1 cellular context compared by ENCODE assay signal in the genomic region with DNA sequence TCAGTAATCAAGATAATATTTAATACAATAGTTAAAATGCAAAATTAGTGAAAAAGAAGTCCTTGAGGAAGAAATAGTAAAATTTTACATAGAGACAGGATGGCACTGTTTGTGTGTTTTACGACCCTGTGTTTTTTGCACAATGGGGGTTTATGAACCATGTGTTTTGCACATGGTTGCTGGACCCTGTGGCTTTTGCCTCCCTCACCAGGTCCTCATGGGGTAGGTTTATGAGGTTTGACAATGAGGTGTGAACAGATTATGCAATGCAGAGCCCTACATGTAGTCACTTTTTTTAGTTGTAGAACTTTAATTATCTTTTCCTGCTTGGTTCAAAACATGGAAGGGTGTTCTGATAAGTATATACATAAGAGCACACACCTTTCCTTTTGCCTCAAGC.
TF ChIP-seq lines count a peak whose summit lies in the region.

No MANE protein-coding gene starts in this region.

TF ChIP-seq in K562, 482 proteins besides CTCF, POLR2A, EP300 and RAD21 (continued from another document):
- TF ChIP-seq, protein P1, sequence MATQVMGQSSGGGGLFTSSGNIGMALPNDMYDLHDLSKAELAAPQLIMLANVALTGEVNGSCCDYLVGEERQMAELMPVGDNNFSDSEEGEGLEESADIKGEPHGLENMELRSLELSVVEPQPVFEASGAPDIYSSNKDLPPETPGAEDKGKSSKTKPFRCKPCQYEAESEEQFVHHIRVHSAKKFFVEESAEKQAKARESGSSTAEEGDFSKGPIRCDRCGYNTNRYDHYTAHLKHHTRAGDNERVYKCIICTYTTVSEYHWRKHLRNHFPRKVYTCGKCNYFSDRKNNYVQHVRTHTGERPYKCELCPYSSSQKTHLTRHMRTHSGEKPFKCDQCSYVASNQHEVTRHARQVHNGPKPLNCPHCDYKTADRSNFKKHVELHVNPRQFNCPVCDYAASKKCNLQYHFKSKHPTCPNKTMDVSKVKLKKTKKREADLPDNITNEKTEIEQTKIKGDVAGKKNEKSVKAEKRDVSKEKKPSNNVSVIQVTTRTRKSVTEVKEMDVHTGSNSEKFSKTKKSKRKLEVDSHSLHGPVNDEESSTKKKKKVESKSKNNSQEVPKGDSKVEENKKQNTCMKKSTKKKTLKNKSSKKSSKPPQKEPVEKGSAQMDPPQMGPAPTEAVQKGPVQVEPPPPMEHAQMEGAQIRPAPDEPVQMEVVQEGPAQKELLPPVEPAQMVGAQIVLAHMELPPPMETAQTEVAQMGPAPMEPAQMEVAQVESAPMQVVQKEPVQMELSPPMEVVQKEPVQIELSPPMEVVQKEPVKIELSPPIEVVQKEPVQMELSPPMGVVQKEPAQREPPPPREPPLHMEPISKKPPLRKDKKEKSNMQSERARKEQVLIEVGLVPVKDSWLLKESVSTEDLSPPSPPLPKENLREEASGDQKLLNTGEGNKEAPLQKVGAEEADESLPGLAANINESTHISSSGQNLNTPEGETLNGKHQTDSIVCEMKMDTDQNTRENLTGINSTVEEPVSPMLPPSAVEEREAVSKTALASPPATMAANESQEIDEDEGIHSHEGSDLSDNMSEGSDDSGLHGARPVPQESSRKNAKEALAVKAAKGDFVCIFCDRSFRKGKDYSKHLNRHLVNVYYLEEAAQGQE (CRISPR knock-in tag; IDR thresholded peaks at IDR 0.05; ENCODE audit: low read depth): no peak
